In genomic region chr6:32176476-32177181, GRCh38 we compare ENCODE assay signal across 8 cellular contexts. TPM values are rescaled to one million over a fixed set of nuclear protein-coding genes. Genes with fewer than 3 reads are reported as not detected.
DNase-seq lines count a peak whose midpoint lies in the region; ATAC-seq and TF ChIP-seq lines count a peak whose summit lies in the region.

No MANE protein-coding gene starts in this region.

- no peaks in the 10 kb centered on the region for H3K27me3 ChIP-seq in HUES48 (ENCODE audit: control insufficient read depth, insufficient read depth, low read length)
- no peaks in the 10 kb centered on the region for H3K27me3 ChIP-seq in layer of hippocampus (ENCODE audit: control insufficient read depth, insufficient read depth, low read length)
- no peaks in the 10 kb centered on the region for H3K27me3 ChIP-seq in thoracic aorta (replicated peaks; ENCODE audit: insufficient read depth)

- in situ Hi-C loops in ACHN (cut with HindIII; ENCODE audit: low pct_ligation_motif_present, low pct_unique_long_range_greater_than_20kb, low sequenced_read_pairs) = no loop called here

- H3K9me3 ChIP-seq in HUES48 (ENCODE audit: control insufficient read depth, insufficient read depth, low read length) (no peaks in the 10 kb centered on the region), thoracic aorta (no peaks in the 10 kb centered on the region)

- H3K27ac ChIP-seq in HUES48 (ENCODE audit: low read depth, low read length) = peak overlapping the region; percentile 99
- H3K27ac ChIP-seq in angular gyrus (ENCODE audit: low read depth, low read length) = peak overlapping the region; percentile 98
- peak overlapping the region; percentile 97 for H3K27ac ChIP-seq in layer of hippocampus (ENCODE audit: low read depth, low read length)
- H3K27ac ChIP-seq in thoracic aorta = peak overlapping the region; percentile 94 to 96

- peaks cover 31% of the 10 kb centered on the region for H3K36me3 ChIP-seq in HUES48 (ENCODE audit: control insufficient read depth, insufficient read depth, low read length)
- H3K36me3 ChIP-seq in thoracic aorta = peaks cover 5% of the 10 kb centered on the region

- H3K9ac ChIP-seq in HUES48 (ENCODE audit: low read depth, low read length) = peak overlapping the region; percentile 77

- no peak for ATAC-seq in thoracic aorta (ENCODE audit: insufficient number of reproducible peaks, low FRiP score, low read depth)
- ATAC-seq in HG02759 (IDR thresholded peaks at IDR 0.05; ENCODE audit: unreplicated experiment) = no peak
- no peak for ATAC-seq in HG03439 (IDR thresholded peaks at IDR 0.05; ENCODE audit: unreplicated experiment)

- peak; percentile 42 for DNase-seq in ACHN
- DNase-seq in thoracic aorta (ENCODE audit: low spot score) = no peak
- no peak for DNase-seq in NCI-H128 (lab: John Stamatoyannopoulos, UW; ENCODE audit: unreplicated experiment)

- TF ChIP-seq CTCF in thoracic aorta (IDR thresholded peaks at IDR 0.05) = no peak

- H3K4me1 ChIP-seq in HUES48 (ENCODE audit: control insufficient read depth, insufficient read depth, low read length) (peaks cover 23% of the 10 kb centered on the region), thoracic aorta (ENCODE audit: control insufficient read depth in 1 of 2, low read depth in 2 of 2) (peaks cover 22 to 40% of the 10 kb centered on the region in 2 donors)

- peak overlapping the region; percentile 90 for H3K4me3 ChIP-seq in HUES48 (ENCODE audit: low read depth, low read length)
- peak overlapping the region; percentile 98 for H3K4me3 ChIP-seq in thoracic aorta

RNA-seq across cellular contexts. Expression of gene AGPAT1, which starts 0.7 kb away (rescaled TPM):
- 10 to 100 TPM; 43.0 to 53.1 TPM for total RNA-seq in thoracic aorta

RNA-seq across cellular contexts. Expression of gene RNF5, which starts 1.6 kb away (rescaled TPM):
- 10 to 100 TPM; 63.5 to 68.4 TPM for total RNA-seq in thoracic aorta

RNA-seq across cellular contexts. Expression of gene AGER, which starts 7.4 kb away (rescaled TPM):
- 1 to 10 TPM; 1.8 to 3.8 TPM for total RNA-seq in thoracic aorta

RNA-seq across cellular contexts. Expression of gene EGFL8, which starts 12.2 kb away (rescaled TPM):
- 10 to 100 TPM; 13.8 to 16.2 TPM for total RNA-seq in thoracic aorta

RNA-seq across cellular contexts. Expression of gene PBX2, which starts 13.4 kb away (rescaled TPM):
- 10 to 100 TPM; 35.7 to 59.4 TPM for total RNA-seq in thoracic aorta
